ENCODE assay signal across 1 cellular context in the genomic region with DNA sequence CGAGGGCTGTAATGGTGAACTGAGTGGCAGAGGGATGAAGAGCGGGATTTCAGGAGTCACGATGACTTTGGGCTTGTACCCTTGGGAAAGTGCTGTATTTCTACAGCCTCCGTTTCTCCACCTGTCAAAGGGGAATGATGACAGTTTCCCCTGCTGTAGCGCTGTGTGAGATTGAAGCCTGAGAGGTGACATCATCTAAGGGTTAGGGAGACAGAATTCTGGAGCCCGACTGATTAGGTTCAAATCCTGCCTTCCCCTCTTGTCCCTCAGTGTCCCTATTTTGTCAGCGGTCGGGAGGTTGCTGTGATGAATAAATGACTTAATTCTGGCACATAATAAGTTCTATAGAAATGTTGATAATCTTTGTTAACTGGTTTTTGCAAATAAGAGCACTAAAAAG.
TF ChIP-seq lines count a peak whose summit lies in the region.

No MANE protein-coding gene starts in this region.

TF ChIP-seq in HCT116, 20 proteins besides CTCF, POLR2A, EP300 and RAD21 (continued from another document):
- TF ChIP-seq, protein P1, sequence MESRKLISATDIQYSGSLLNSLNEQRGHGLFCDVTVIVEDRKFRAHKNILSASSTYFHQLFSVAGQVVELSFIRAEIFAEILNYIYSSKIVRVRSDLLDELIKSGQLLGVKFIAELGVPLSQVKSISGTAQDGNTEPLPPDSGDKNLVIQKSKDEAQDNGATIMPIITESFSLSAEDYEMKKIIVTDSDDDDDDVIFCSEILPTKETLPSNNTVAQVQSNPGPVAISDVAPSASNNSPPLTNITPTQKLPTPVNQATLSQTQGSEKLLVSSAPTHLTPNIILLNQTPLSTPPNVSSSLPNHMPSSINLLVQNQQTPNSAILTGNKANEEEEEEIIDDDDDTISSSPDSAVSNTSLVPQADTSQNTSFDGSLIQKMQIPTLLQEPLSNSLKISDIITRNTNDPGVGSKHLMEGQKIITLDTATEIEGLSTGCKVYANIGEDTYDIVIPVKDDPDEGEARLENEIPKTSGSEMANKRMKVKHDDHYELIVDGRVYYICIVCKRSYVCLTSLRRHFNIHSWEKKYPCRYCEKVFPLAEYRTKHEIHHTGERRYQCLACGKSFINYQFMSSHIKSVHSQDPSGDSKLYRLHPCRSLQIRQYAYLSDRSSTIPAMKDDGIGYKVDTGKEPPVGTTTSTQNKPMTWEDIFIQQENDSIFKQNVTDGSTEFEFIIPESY (IDR thresholded peaks at IDR 0.05; ENCODE audit: extremely low read depth, insufficient replicate concordance, low read length): no peak
- TF ChIP-seq ZNF274 (IDR thresholded peaks at IDR 0.05; ENCODE audit: low read depth, low read length) (no peak), ELF1 (IDR thresholded peaks at IDR 0.05; ENCODE audit: borderline replicate concordance, low read depth) (no peak), POLR2AphosphoS5 (IDR thresholded peaks at IDR 0.05; ENCODE audit: low read depth, low read length) (no peak), SP1 (IDR thresholded peaks at IDR 0.05; ENCODE audit: low read depth) (no peak), CBX3 (IDR thresholded peaks at IDR 0.05; ENCODE audit: low read depth) (no peak), EZH2 (IDR thresholded peaks at IDR 0.05) (no peak), ZFX (IDR thresholded peaks at IDR 0.05) (no peak), JUND (IDR thresholded peaks at IDR 0.05) (no peak), EGR1 (IDR thresholded peaks at IDR 0.05; ENCODE audit: low read depth) (no peak), EZH2phosphoT487 (IDR thresholded peaks at IDR 0.05; ENCODE audit: borderline replicate concordance) (no peak), SIN3A (IDR thresholded peaks at IDR 0.05; ENCODE audit: low read depth) (no peak)
- TF ChIP-seq, protein P2, sequence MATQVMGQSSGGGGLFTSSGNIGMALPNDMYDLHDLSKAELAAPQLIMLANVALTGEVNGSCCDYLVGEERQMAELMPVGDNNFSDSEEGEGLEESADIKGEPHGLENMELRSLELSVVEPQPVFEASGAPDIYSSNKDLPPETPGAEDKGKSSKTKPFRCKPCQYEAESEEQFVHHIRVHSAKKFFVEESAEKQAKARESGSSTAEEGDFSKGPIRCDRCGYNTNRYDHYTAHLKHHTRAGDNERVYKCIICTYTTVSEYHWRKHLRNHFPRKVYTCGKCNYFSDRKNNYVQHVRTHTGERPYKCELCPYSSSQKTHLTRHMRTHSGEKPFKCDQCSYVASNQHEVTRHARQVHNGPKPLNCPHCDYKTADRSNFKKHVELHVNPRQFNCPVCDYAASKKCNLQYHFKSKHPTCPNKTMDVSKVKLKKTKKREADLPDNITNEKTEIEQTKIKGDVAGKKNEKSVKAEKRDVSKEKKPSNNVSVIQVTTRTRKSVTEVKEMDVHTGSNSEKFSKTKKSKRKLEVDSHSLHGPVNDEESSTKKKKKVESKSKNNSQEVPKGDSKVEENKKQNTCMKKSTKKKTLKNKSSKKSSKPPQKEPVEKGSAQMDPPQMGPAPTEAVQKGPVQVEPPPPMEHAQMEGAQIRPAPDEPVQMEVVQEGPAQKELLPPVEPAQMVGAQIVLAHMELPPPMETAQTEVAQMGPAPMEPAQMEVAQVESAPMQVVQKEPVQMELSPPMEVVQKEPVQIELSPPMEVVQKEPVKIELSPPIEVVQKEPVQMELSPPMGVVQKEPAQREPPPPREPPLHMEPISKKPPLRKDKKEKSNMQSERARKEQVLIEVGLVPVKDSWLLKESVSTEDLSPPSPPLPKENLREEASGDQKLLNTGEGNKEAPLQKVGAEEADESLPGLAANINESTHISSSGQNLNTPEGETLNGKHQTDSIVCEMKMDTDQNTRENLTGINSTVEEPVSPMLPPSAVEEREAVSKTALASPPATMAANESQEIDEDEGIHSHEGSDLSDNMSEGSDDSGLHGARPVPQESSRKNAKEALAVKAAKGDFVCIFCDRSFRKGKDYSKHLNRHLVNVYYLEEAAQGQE (IDR thresholded peaks at IDR 0.05; ENCODE audit: low read depth): no peak
